ENCODE assay signal across 8 cellular contexts in genomic region chr16:1105888-1106620, GRCh38. TPM values are rescaled to one million over a fixed set of nuclear protein-coding genes. Genes with fewer than 3 reads are reported as not detected.
DNase-seq lines count a peak whose midpoint lies in the region; ATAC-seq and TF ChIP-seq lines count a peak whose summit lies in the region.

No MANE protein-coding gene starts in this region.

- TF ChIP-seq POLR2A in ovary (IDR thresholded peaks at IDR 0.05), result no peak

- peaks cover 25% of the 10 kb centered on the region for H3K27me3 Mint-ChIP-seq in activated T-cell treated with anti-CD3 and anti-CD28 coated beads, Interleukin-2, amount 50 U/mL, for 24 hours

- 21 to 23% (median 22%) methylated on average over 23 to 26 of the region's 26 CpGs for WGBS in ovary, 3 donors

- no peak overlapping the region for H3K27ac Mint-ChIP-seq in activated T-cell treated with anti-CD3 and anti-CD28 coated beads, Interleukin-2, amount 50 U/mL, for 24 hours

- peaks cover 12% of the 10 kb centered on the region for H3K4me1 ChIP-seq in ovary (ENCODE audit: insufficient read depth)

- H3K27ac ChIP-seq in AG04450 (ENCODE audit: low read depth, low read length) (no peak overlapping the region), ovary (no peak overlapping the region)

- H3K4me3 ChIP-seq in AG04450 (ENCODE audit: low read depth, low read length) (no peak overlapping the region), foreskin fibroblast (ENCODE audit: low read depth in 1 of 2, low read length in 2 of 2) (no peak overlapping the region), ovary (no peak overlapping the region)

- no peaks in the 10 kb centered on the region for H3K9me3 Mint-ChIP-seq in activated T-cell treated with anti-CD3 and anti-CD28 coated beads, Interleukin-2, amount 50 U/mL, for 24 hours

- H3K4me3 Mint-ChIP-seq in activated T-cell treated with anti-CD3 and anti-CD28 coated beads, Interleukin-2, amount 50 U/mL, for 24 hours, result no peak overlapping the region

- TF ChIP-seq CTCF in AG04450 (IDR thresholded peaks at IDR 0.05; ENCODE audit: low read depth, low read length) (peak; percentile 83), GM12873 (IDR thresholded peaks at IDR 0.05; ENCODE audit: insufficient read depth, low read depth, low read length, missing control alignments) (peak; percentile 58), foreskin fibroblast (IDR thresholded peaks at IDR 0.05; ENCODE audit: low read depth, low read length) (peak; percentile 78), ovary (IDR thresholded peaks at IDR 0.05) (peak; percentile 81 to 96 (median 89))

- H3K36me3 Mint-ChIP-seq in activated T-cell treated with anti-CD3 and anti-CD28 coated beads, Interleukin-2, amount 50 U/mL, for 24 hours (ENCODE audit: low read depth), result no peaks in the 10 kb centered on the region

- ATAC-seq in HG03520 (IDR thresholded peaks at IDR 0.05; ENCODE audit: unreplicated experiment), result no peak
- no peak for ATAC-seq in HG02884 (IDR thresholded peaks at IDR 0.05; ENCODE audit: unreplicated experiment)

- no peaks in the 10 kb centered on the region for H3K4me1 Mint-ChIP-seq in activated T-cell treated with anti-CD3 and anti-CD28 coated beads, Interleukin-2, amount 50 U/mL, for 24 hours (ENCODE audit: low read depth)

- DNase-seq in AG04450 (ENCODE audit: low read depth, low spot score) (peak; percentile 10), NCI-H69 (lab: John Stamatoyannopoulos, UW) (peak; percentile 83), foreskin fibroblast (peak in 1 of 2 donors; percentile 75), ovary (peak; percentile 77 to 88 (median 88))
- DNase-seq in activated T-cell treated with anti-CD3 and anti-CD28 coated beads, Interleukin-2, amount 50 U/mL, for 24 hours, result peak; percentile 67

- POLR2A ChIA-PET in AG04450 (lab: Yijun Ruan, JAX), result no interaction called here

- intact Hi-C loops in ovary (cut with DNase I), result loop anchor here (1.0 to 2.0 kb wide), 4 partner anchors 83 to 89 kb away; no protein-coding TSS in a partner anchor

- H3K27me3 ChIP-seq in AG04450 (ENCODE audit: control insufficient read depth, insufficient read depth, low read length) (peaks cover 32% of the 10 kb centered on the region), ovary (no peaks in the 10 kb centered on the region)

- H3K9me3 ChIP-seq in AG04450 (ENCODE audit: control insufficient read depth, insufficient read depth, low read length), result no peaks in the 10 kb centered on the region; the same call in 1 of the 2 replicates
- no peaks in the 10 kb centered on the region for H3K9me3 ChIP-seq in ovary

- no peaks in the 10 kb centered on the region for H3K36me3 ChIP-seq in ovary

- CTCF ChIA-PET in AG04450 (lab: Charles Lee), result interaction anchor here (0.6 to 2.7 kb wide), 3 partner anchors 87 to 397 kb away, joined by 3 to 13 read pairs (median 4); no protein-coding TSS in a partner anchor

- TF ChIP-seq EP300 in ovary (IDR thresholded peaks at IDR 0.05), result no peak

RNA-seq across cellular contexts. Expression of gene C1QTNF8, which starts 10.0 kb away (rescaled TPM):
- polyA plus RNA-seq in AG04450 (2011; rRNA removed), result not detected in 2 replicates
- not detected in 2 replicates for polyA minus RNA-seq in AG04450 (2011; rRNA and poly(A)+ RNA removed)
- under 1 TPM in 1 of 7 donors, not detected in 6; 0.80 TPM for total RNA-seq in ovary
- not detected for polyA plus RNA-seq in ovary

RNA-seq across cellular contexts. Expression of gene SSTR5, which starts 33.5 kb away (rescaled TPM):
- not detected in 2 replicates for polyA plus RNA-seq in AG04450 (2011; rRNA removed)
- polyA minus RNA-seq in AG04450 (2011; rRNA and poly(A)+ RNA removed), result not detected in 2 replicates
- not detected for total RNA-seq in ovary
- polyA plus RNA-seq in ovary, result not detected

RNA-seq across cellular contexts. Expression of gene CACNA1H, which starts 46.9 kb away (rescaled TPM):
- polyA plus RNA-seq in AG04450 (2011; rRNA removed) (1.5 and 2.1 TPM in 2 replicates), ovary (10 to 100 TPM in 1 of 2 donors, 1 to 10 TPM in 1; 7.3 to 80.4 TPM)
- 3.2 and 6.3 TPM in 2 replicates for polyA minus RNA-seq in AG04450 (2011; rRNA and poly(A)+ RNA removed)
- total RNA-seq in ovary, result 100 to 1,000 TPM in 5 of 7 donors, 10 to 100 TPM in 2; 36.5 to 217 (median 120) TPM
